8 cellular contexts compared by ENCODE assay signal in the genomic region with DNA sequence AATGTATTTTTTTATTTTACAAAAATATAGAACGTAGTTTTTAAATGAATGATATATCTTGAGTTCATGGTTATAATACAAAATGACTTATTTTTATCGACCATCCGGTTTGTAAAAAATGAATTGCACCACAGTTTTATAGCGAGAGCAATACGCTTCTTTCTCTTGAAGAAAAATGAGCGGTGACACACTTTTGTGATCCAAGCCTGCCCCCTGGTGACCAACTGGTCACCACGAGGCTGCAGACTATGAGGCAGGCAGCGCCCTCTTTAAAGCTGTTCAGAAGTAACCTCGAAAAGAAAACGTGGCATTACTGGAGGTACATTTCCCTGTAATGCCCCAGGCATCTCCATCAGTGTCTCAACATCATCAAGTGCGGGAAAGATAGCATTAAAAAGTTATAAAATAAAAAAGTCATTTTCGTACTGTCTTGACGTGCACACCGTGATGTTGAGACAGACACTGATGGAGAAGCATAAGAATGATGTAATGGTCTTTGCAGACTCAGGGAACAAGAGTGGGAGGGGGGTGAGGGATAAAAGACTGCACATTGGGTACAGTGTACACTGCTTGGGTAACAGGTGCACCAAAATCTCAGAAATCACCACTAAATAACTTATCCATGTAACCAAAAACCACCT.
A peak's percentile ranks its signal among the peaks of the same experiment; 100 is the strongest.
DNase-seq lines count a peak whose midpoint lies in the region; ATAC-seq and TF ChIP-seq lines count a peak whose summit lies in the region.

No MANE protein-coding gene starts in this region.

- no peak overlapping the region for H3K27ac ChIP-seq in lower lobe of right lung

- no peaks in the 10 kb centered on the region for H3K9me3 ChIP-seq in lower lobe of right lung

- DNase-seq in DMS114 treated with DMSO at 0.1 percent for 48 hours (lab: John Stamatoyannopoulos, UW; ENCODE audit: unreplicated experiment) (peak; percentile 62), NCI-H524 treated with DMSO at 0.1 percent for 48 hours (lab: John Stamatoyannopoulos, UW) (peak; percentile 20), lower lobe of right lung (peak; percentile 77)
- peak; percentile 41 for DNase-seq in activated CD4-positive, alpha-beta T cell treated with anti-CD3 and anti-CD28 coated beads, Interleukin-2, amount 50 U/mL, for 1 hour
- peak; percentile 14 for DNase-seq in effector CD4-positive, alpha-beta T cell
- peak; percentile 13 for DNase-seq in stimulated activated CD8-positive, alpha-beta memory T cell treated with anti-CD3 and anti-CD28 coated beads, Interleukin-12 subunit alpha, Interleukin-12 subunit beta, amount 100 ng/mL, for 1 hour (ENCODE audit: low read depth)

- no peak overlapping the region for H3K4me3 ChIP-seq in lower lobe of right lung

- H3K4me1 ChIP-seq in lower lobe of right lung, result peaks cover 6% of the 10 kb centered on the region

- ATAC-seq in HG02885 (IDR thresholded peaks at IDR 0.05; ENCODE audit: poor library complexity, unreplicated experiment) (peak; percentile 58), lower lobe of right lung (peak; percentile 82 to 91), HG02588 (IDR thresholded peaks at IDR 0.05; ENCODE audit: unreplicated experiment) (no peak)

- intact Hi-C loops in lower lobe of right lung (cut with DNase I), result loop anchor here (5.0 kb wide), 1 partner anchor 854 kb away; a partner anchor contains a TSS

- TF ChIP-seq CTCF in lower lobe of right lung (IDR thresholded peaks at IDR 0.05), result peak; percentile 79

- no peaks in the 10 kb centered on the region for H3K36me3 ChIP-seq in lower lobe of right lung

- H3K27me3 ChIP-seq in lower lobe of right lung (ENCODE audit: low read depth), result no peaks in the 10 kb centered on the region

Comparison
In these comparisons a context has a peak if more than half of its experiments do, and no peak if none do; other contexts are left out.
1. DNase-seq: peak in every context shown above with its lines; median percentile 77 in lower lobe of right lung; 62 in DMS114 treated with DMSO at 0.1 percent for 48 hours; 41 in activated CD4-positive, alpha-beta T cell treated with anti-CD3 and anti-CD28 coated beads, Interleukin-2, amount 50 U/mL, for 1 hour; 20 in NCI-H524 treated with DMSO at 0.1 percent for 48 hours; 14 in effector CD4-positive, alpha-beta T cell; 13 in stimulated activated CD8-positive, alpha-beta memory T cell treated with anti-CD3 and anti-CD28 coated beads, Interleukin-12 subunit alpha, Interleukin-12 subunit beta, amount 100 ng/mL, for 1 hour.